Comparison of ENCODE assay signal across 12 cellular contexts in genomic region chr5:371811-372555, GRCh38. TPM values are rescaled to one million over a fixed set of nuclear protein-coding genes. Genes with fewer than 3 reads are reported as not detected.
A peak's percentile ranks its signal among the peaks of the same experiment; 100 is the strongest.
DNase-seq lines count a peak whose midpoint lies in the region; ATAC-seq and TF ChIP-seq lines count a peak whose summit lies in the region.
"Had no signal": no experiment of that assay in that cellular context is flagged by ENCODE, and none has a peak within 500 bp of the region (broad histone marks: within the 10 kb centered on the region; RNA-seq: fewer than 3 reads in every experiment).

No MANE protein-coding gene starts in this region.

- H3K9me3 ChIP-seq in smooth muscle cell (replicated peaks; ENCODE audit: low read depth), result no peaks in the 10 kb centered on the region
- no peaks in the 10 kb centered on the region for H3K9me3 ChIP-seq in HAP-1
- H3K9me3 ChIP-seq: suprapubic skin had no signal

- no peaks in the 10 kb centered on the region for H3K9me3 Mint-ChIP-seq in activated naive CD8-positive, alpha-beta T cell treated with anti-CD3 and anti-CD28 coated beads, Interleukin-2, amount 10 ng/mL, durations not matched to agents 7 days and 5 days
- H3K9me3 Mint-ChIP-seq: CD4-positive, CD25-positive, alpha-beta regulatory T cell had no signal

- ATAC-seq in activated naive CD8-positive, alpha-beta T cell treated with anti-CD3 and anti-CD28 coated beads, Interleukin-2, amount 10 ng/mL, durations not matched to agents 7 days and 5 days (ENCODE audit: low read depth), result peak; percentile 29
- no peak for ATAC-seq in HG02588 (IDR thresholded peaks at IDR 0.05; ENCODE audit: unreplicated experiment)

- H3K4me3 Mint-ChIP-seq in activated naive CD8-positive, alpha-beta T cell treated with anti-CD3 and anti-CD28 coated beads, Interleukin-2, amount 10 ng/mL, durations not matched to agents 7 days and 5 days, result peak overlapping the region; percentile 75
- H3K4me3 Mint-ChIP-seq: CD4-positive, CD25-positive, alpha-beta regulatory T cell had no signal

- peak overlapping the region; percentile 85 for H3K27ac Mint-ChIP-seq in activated naive CD8-positive, alpha-beta T cell treated with anti-CD3 and anti-CD28 coated beads, Interleukin-2, amount 10 ng/mL, durations not matched to agents 7 days and 5 days

- H3K4me3 ChIP-seq in smooth muscle cell (no peak overlapping the region), HAP-1 (no peak overlapping the region)
- H3K4me3 ChIP-seq: suprapubic skin had no signal

- H3K4me1 Mint-ChIP-seq in activated naive CD8-positive, alpha-beta T cell treated with anti-CD3 and anti-CD28 coated beads, Interleukin-2, amount 10 ng/mL, durations not matched to agents 7 days and 5 days, result peaks cover 58% of the 10 kb centered on the region

- H3K9ac ChIP-seq in smooth muscle cell (ENCODE audit: low read depth), result no peak overlapping the region

- peak overlapping the region; percentile 74 for H3K27ac ChIP-seq in smooth muscle cell (ENCODE audit: low read depth)
- H3K27ac ChIP-seq: suprapubic skin had no signal

- no peaks in the 10 kb centered on the region for H4K20me1 ChIP-seq in smooth muscle cell (ENCODE audit: low read depth)

- H3K36me3 Mint-ChIP-seq in activated naive CD8-positive, alpha-beta T cell treated with anti-CD3 and anti-CD28 coated beads, Interleukin-2, amount 10 ng/mL, durations not matched to agents 7 days and 5 days, result peaks cover 30% of the 10 kb centered on the region
- H3K36me3 Mint-ChIP-seq: CD4-positive, CD25-positive, alpha-beta regulatory T cell had no signal

- no peak for TF ChIP-seq CTCF in smooth muscle cell (IDR thresholded peaks at IDR 0.05; ENCODE audit: borderline replicate concordance, insufficient read depth, poor library complexity, severe bottlenecking)

- H3K4me2 ChIP-seq in smooth muscle cell, result no peak overlapping the region

- 84% methylated on average over 12 of the region's 12 CpGs for WGBS in smooth muscle cell (ENCODE audit: low lambda C conversion rate)

- POLR2A ChIA-PET in activated naive CD8-positive, alpha-beta T cell treated with anti-CD3 and anti-CD28 coated beads, Interleukin-2, amount 10 ng/mL, durations not matched to agents 7 days and 5 days (lab: Charles Lee), result interaction anchor here (0.5 to 2.9 kb wide), 9 partner anchors 8 to 101 kb away, joined by 3 to 16 read pairs (median 4); no protein-coding TSS in a partner anchor

- peak; percentile 7 for DNase-seq in activated CD4-positive, alpha-beta T cell treated with anti-CD3 and anti-CD28 coated beads for 1 hour
- no peak for DNase-seq in activated CD4-positive, alpha-beta T cell treated with anti-CD3 and anti-CD28 coated beads, Interleukin-2, amount 50 U/mL, for 48 hours
- DNase-seq in Kasumi-1 (lab: John Stamatoyannopoulos, UW), result peak; percentile 90 to 93
- peak; percentile 56 for DNase-seq in activated naive CD8-positive, alpha-beta T cell treated with anti-CD3 and anti-CD28 coated beads, Interleukin-2, amount 10 ng/mL, durations not matched to agents 7 days and 5 days
- DNase-seq in smooth muscle cell (lab: John Stamatoyannopoulos, UW; ENCODE audit: unreplicated experiment), result no peak
- no peak for DNase-seq in HAP-1 (ENCODE audit: low spot score in 2 of 2)
- DNase-seq in stimulated activated naive CD4-positive, alpha-beta T cell treated with Interleukin-2 at 50 U/mL for 16 hours (lab: John Stamatoyannopoulos, UW), result no peak
- DNase-seq: CD4-positive, CD25-positive, alpha-beta regulatory T cell; kidney glomerular epithelial cell; NCI-H748 treated with DMSO at 0.1 percent for 48 hours had no signal

- no peaks in the 10 kb centered on the region for H3F3A ChIP-seq in smooth muscle cell (ENCODE audit: low read depth)

- H3K27me3 ChIP-seq in smooth muscle cell (ENCODE audit: low read depth) (no peaks in the 10 kb centered on the region), HAP-1 (ENCODE audit: low read depth) (no peaks in the 10 kb centered on the region)

- H3K4me1 ChIP-seq in smooth muscle cell (ENCODE audit: low read depth), result peaks cover 4% of the 10 kb centered on the region
- peaks cover 12% of the 10 kb centered on the region for H3K4me1 ChIP-seq in HAP-1

- in situ Hi-C loops in HAP-1 (cut with MboI; ENCODE audit: low sequenced_read_pairs), result no loop called here

- H3K36me3 ChIP-seq in smooth muscle cell (ENCODE audit: low read depth) (no peaks in the 10 kb centered on the region), HAP-1 (replicated peaks) (no peaks in the 10 kb centered on the region)
- H3K36me3 ChIP-seq: suprapubic skin had no signal

- no peaks in the 10 kb centered on the region for H3K79me2 ChIP-seq in smooth muscle cell (ENCODE audit: low read depth)

- no peak overlapping the region for H2AFZ ChIP-seq in smooth muscle cell (ENCODE audit: low read depth)

- H3K27me3 Mint-ChIP-seq in activated naive CD8-positive, alpha-beta T cell treated with anti-CD3 and anti-CD28 coated beads, Interleukin-2, amount 10 ng/mL, durations not matched to agents 7 days and 5 days, result no peaks in the 10 kb centered on the region

RNA-seq across cellular contexts. Expression of gene AHRR, which starts 50.5 kb away (rescaled TPM):
- 10 to 100 TPM; 35.7 to 41.6 TPM for total RNA-seq in activated naive CD8-positive, alpha-beta T cell treated with anti-CD3 and anti-CD28 coated beads, Interleukin-2, amount 10 ng/mL, durations not matched to agents 7 days and 5 days
- 14.4 and 23.4 TPM in 2 replicates for total RNA-seq in smooth muscle cell
- polyA plus RNA-seq in smooth muscle cell, result 18.2 and 20.8 TPM in 2 replicates

Comparison
In these comparisons a context has a peak if more than half of its experiments do, and no peak if none do; other contexts are left out.
1. DNase-seq: peak in activated CD4-positive, alpha-beta T cell treated with anti-CD3 and anti-CD28 coated beads for 1 hour (single experiment), Kasumi-1 (2 of 2) and activated naive CD8-positive, alpha-beta T cell treated with anti-CD3 and anti-CD28 coated beads, Interleukin-2, amount 10 ng/mL, durations not matched to agents 7 days and 5 days (single experiment); none in activated CD4-positive, alpha-beta T cell treated with anti-CD3 and anti-CD28 coated beads, Interleukin-2, amount 50 U/mL, for 48 hours (0 of 2), smooth muscle cell (single experiment), HAP-1 (0 of 2) and stimulated activated naive CD4-positive, alpha-beta T cell treated with Interleukin-2 at 50 U/mL for 16 hours (single experiment).